ENCODE assay signal across 27 cellular contexts in the genomic region with DNA sequence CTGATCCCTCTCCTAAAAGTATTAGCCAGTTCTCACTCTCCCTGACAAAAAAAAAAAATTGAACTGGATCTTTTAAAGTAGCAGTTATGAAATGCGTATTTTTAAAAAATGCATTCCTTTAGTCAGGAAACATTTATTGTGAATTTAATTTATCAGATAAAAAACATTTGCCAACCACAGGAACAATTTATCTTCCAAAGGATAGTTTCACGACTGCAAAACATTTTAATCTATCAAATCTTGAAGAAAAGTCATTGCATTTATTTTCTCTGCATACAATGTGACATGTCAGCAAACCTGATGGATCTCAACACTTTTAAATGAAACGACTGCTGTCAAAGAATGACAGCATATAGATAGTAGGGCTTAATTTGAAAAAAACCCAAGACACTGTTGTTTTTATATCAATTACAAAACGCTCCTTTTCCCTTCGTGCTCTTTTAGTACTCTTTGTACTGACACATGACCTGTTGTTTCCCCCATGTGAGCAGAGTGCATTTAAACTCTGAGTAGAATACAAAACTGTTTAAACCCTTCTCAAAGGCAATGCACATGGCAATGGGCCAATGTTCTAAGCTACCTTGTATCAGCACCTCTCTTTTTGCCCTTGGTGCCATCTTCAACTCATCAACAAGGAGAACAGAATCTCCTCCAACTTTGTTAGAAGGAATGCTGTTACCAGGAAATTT.
DNase-seq lines count a peak whose midpoint lies in the region; ATAC-seq, FAIRE-seq and TF ChIP-seq lines count a peak whose summit lies in the region.
"Had no signal": no experiment of that assay in that cellular context is flagged by ENCODE, and none has a peak within 500 bp of the region (broad histone marks: within the 10 kb centered on the region; RNA-seq: fewer than 3 reads in every experiment).

No MANE protein-coding gene starts in this region.

- no peak for TF ChIP-seq RAD21 in A549 (conservative IDR thresholded peaks at IDR 0.05 in 1 of 2, IDR thresholded peaks at IDR 0.05 in 1 of 2)

- POLR2A ChIA-PET in A549 (lab: Yijun Ruan, JAX) = no interaction called here
- POLR2A ChIA-PET in HEK293T (lab: Yijun Ruan, JAX) = no interaction called here

- peak overlapping the region in 4 of 6 donors; percentile 32 to 89 (median 78) for H3K27ac Mint-ChIP-seq in naive B cell
- H3K27ac Mint-ChIP-seq: activated CD4-positive, alpha-beta T cell treated with anti-CD3 and anti-CD28 coated beads, Interleukin-2, amount 10 ng/mL, durations not matched to agents 7 days and 5 days; activated naive CD8-positive, alpha-beta T cell treated with anti-CD3 and anti-CD28 coated beads, Interleukin-2, amount 10 ng/mL, durations not matched to agents 7 days and 5 days; activated T-cell treated with anti-CD3 and anti-CD28 coated beads, Interleukin-2, amount 50 U/mL, for 24 hours; dendritic cell treated with granulocyte-macrophage colony-stimulating factor and Interleukin-4, amounts not matched to agents 40 ng/mL and 50 ng/mL, for 4 days; natural killer cell; type B pancreatic cell had no signal

- WGBS in A549 (ENCODE audit: missing lambda C conversion rate) = 85% methylated on average over 5 of the region's 5 CpGs

- no peak for TF ChIP-seq POLR2A in A549 (IDR thresholded peaks at IDR 0.05; ENCODE audit: low read length)

- CTCF ChIA-PET in A549 (lab: Yijun Ruan, JAX) = interaction anchor here (1.1 to 1.8 kb wide), 2 partner anchors 236 to 258 kb away, joined by 3 to 4 read pairs; no protein-coding TSS in a partner anchor
- CTCF ChIA-PET in HEK293T (lab: Yijun Ruan, JAX) = no interaction called here

- no peaks in the 10 kb centered on the region for H3K9me3 Mint-ChIP-seq in naive B cell
- H3K9me3 Mint-ChIP-seq: activated CD4-positive, alpha-beta T cell treated with anti-CD3 and anti-CD28 coated beads, Interleukin-2, amount 10 ng/mL, durations not matched to agents 7 days and 5 days; activated naive CD8-positive, alpha-beta T cell treated with anti-CD3 and anti-CD28 coated beads, Interleukin-2, amount 10 ng/mL, durations not matched to agents 7 days and 5 days; activated T-cell treated with anti-CD3 and anti-CD28 coated beads, Interleukin-2, amount 50 U/mL, for 24 hours; dendritic cell treated with granulocyte-macrophage colony-stimulating factor and Interleukin-4, amounts not matched to agents 40 ng/mL and 50 ng/mL, for 4 days; natural killer cell; type B pancreatic cell had no signal

- no peak overlapping the region for H3K27ac ChIP-seq in A549
- peak overlapping the region; percentile 69 for H3K27ac ChIP-seq in caudate nucleus (ENCODE audit: low read depth, low read length)
- H3K27ac ChIP-seq: ascending aorta, C4-2B, VCaP had no signal

- peaks cover 15 to 31% (median 25%) of the 10 kb centered on the region in 3 donors for H3K4me1 Mint-ChIP-seq in naive B cell
- H3K4me1 Mint-ChIP-seq: activated naive CD8-positive, alpha-beta T cell treated with anti-CD3 and anti-CD28 coated beads, Interleukin-2, amount 10 ng/mL, durations not matched to agents 7 days and 5 days; natural killer cell had no signal

- TF ChIP-seq CTCF in A549 (IDR thresholded peaks at IDR 0.05) = no peak

- peaks cover 15 to 21% of the 10 kb centered on the region in 2 donors for H3K36me3 Mint-ChIP-seq in naive B cell
- H3K36me3 Mint-ChIP-seq: natural killer cell had no signal

- H3K4me1 ChIP-seq in A549 = no peaks in the 10 kb centered on the region
- H3K4me1 ChIP-seq: Caco-2 had no signal

- FAIRE-seq in A549 (lab: Jason Lieb, UNC) = no peak
- FAIRE-seq: GM18507, small intestine had no signal

- no peaks in the 10 kb centered on the region for H3K27me3 Mint-ChIP-seq in naive B cell
- H3K27me3 Mint-ChIP-seq: activated CD4-positive, alpha-beta T cell treated with anti-CD3 and anti-CD28 coated beads, Interleukin-2, amount 10 ng/mL, durations not matched to agents 7 days and 5 days; activated naive CD8-positive, alpha-beta T cell treated with anti-CD3 and anti-CD28 coated beads, Interleukin-2, amount 10 ng/mL, durations not matched to agents 7 days and 5 days; activated T-cell treated with anti-CD3 and anti-CD28 coated beads, Interleukin-2, amount 50 U/mL, for 24 hours; dendritic cell treated with granulocyte-macrophage colony-stimulating factor and Interleukin-4, amounts not matched to agents 40 ng/mL and 50 ng/mL, for 4 days; type B pancreatic cell had no signal

- no peak for ATAC-seq in A549
- ATAC-seq in naive B cell (ENCODE audit: low read depth in 2 of 2) = no peak
- ATAC-seq: HCT116, natural killer cell had no signal

- in situ Hi-C loops in G401 (cut with HindIII; ENCODE audit: low sequenced_read_pairs) = no loop called here

- DNase-seq in A549 (ENCODE audit: low read depth in 1 of 2, low spot score in 1 of 2) (no peak), G401 (ENCODE audit: low spot score) (peak; percentile 23), caudate nucleus (lab: John Stamatoyannopoulos, UW) (no peak), naive B cell (no peak), NCI-H345 treated with DMSO at 0.1 percent for 48 hours (lab: John Stamatoyannopoulos, UW; ENCODE audit: unreplicated experiment) (no peak), D341Med (ENCODE audit: low spot score) (no peak), HEK293T (ENCODE audit: extremely low spot score) (no peak)
- DNase-seq: activated CD4-positive, alpha-beta T cell treated with anti-CD3 and anti-CD28 coated beads, Interleukin-2, amount 10 ng/mL, durations not matched to agents 7 days and 5 days; activated gamma-delta T cell; activated naive CD8-positive, alpha-beta T cell treated with anti-CD3 and anti-CD28 coated beads, Interleukin-2, amount 10 ng/mL, durations not matched to agents 7 days and 5 days; activated T-cell treated with anti-CD3 and anti-CD28 coated beads, Interleukin-2, amount 50 U/mL, for 24 hours; Caco-2; central memory CD4-positive, alpha-beta T cell; DND-41; natural killer cell; NCI-H1694 treated with DMSO at 0.1 percent for 48 hours; NCI-H345; NCI-H774; small intestine; stimulated activated CD4-positive, alpha-beta T cell treated with anti-CD3 and anti-CD28 coated beads, Interleukin-1b, Interleukin-23, amount 100 ng/mL, for 48 hours had no signal

- no peaks in the 10 kb centered on the region for H3K9me3 ChIP-seq in A549
- H3K9me3 ChIP-seq: ascending aorta, Caco-2 had no signal

- H3K4me3 ChIP-seq in A549 = no peak overlapping the region
- H3K4me3 ChIP-seq: ascending aorta had no signal

- no peak overlapping the region for H3K4me3 Mint-ChIP-seq in naive B cell
- H3K4me3 Mint-ChIP-seq: activated CD4-positive, alpha-beta T cell treated with anti-CD3 and anti-CD28 coated beads, Interleukin-2, amount 10 ng/mL, durations not matched to agents 7 days and 5 days; activated naive CD8-positive, alpha-beta T cell treated with anti-CD3 and anti-CD28 coated beads, Interleukin-2, amount 10 ng/mL, durations not matched to agents 7 days and 5 days; activated T-cell treated with anti-CD3 and anti-CD28 coated beads, Interleukin-2, amount 50 U/mL, for 24 hours; dendritic cell treated with granulocyte-macrophage colony-stimulating factor and Interleukin-4, amounts not matched to agents 40 ng/mL and 50 ng/mL, for 4 days; natural killer cell; type B pancreatic cell had no signal

- TF ChIP-seq EP300 in A549 (IDR thresholded peaks at IDR 0.05) = no peak

- no peak overlapping the region for H3K4me2 ChIP-seq in A549

TF ChIP-seq in A549, 52 proteins besides CTCF, POLR2A, EP300 and RAD21:
- TF ChIP-seq MAFK (IDR thresholded peaks at IDR 0.05; ENCODE audit: partially characterized antibody) = peak; percentile 31
- no peak for TF ChIP-seq FOSB (CRISPR knock-in tag; IDR thresholded peaks at IDR 0.05)
- TF ChIP-seq HEYL (CRISPR knock-in tag; IDR thresholded peaks at IDR 0.05) = no peak

TF ChIP-seq in HEK293T, 16 proteins besides CTCF, POLR2A, EP300 and RAD21:
- no peak for TF ChIP-seq ARNT (IDR thresholded peaks at IDR 0.05)
- TF ChIP-seq, protein P1, sequence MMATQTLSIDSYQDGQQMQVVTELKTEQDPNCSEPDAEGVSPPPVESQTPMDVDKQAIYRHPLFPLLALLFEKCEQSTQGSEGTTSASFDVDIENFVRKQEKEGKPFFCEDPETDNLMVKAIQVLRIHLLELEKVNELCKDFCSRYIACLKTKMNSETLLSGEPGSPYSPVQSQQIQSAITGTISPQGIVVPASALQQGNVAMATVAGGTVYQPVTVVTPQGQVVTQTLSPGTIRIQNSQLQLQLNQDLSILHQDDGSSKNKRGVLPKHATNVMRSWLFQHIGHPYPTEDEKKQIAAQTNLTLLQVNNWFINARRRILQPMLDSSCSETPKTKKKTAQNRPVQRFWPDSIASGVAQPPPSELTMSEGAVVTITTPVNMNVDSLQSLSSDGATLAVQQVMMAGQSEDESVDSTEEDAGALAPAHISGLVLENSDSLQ (IDR thresholded peaks at IDR 0.05) = no peak
- TF ChIP-seq ZNF384 (IDR thresholded peaks at IDR 0.05) = no peak
- no peak for TF ChIP-seq BHLHE40 (IDR thresholded peaks at IDR 0.05; ENCODE audit: borderline replicate concordance)
- TF ChIP-seq LEF1 (IDR thresholded peaks at IDR 0.05; ENCODE audit: borderline replicate concordance) = no peak
- no peak for TF ChIP-seq FOXA1 (IDR thresholded peaks at IDR 0.05)
- no peak for TF ChIP-seq FOXM1 (IDR thresholded peaks at IDR 0.05; ENCODE audit: borderline replicate concordance)
- no peak for TF ChIP-seq TARDBP (IDR thresholded peaks at IDR 0.05)
- TF ChIP-seq HDGF (IDR thresholded peaks at IDR 0.05; ENCODE audit: borderline replicate concordance) = no peak
- no peak for TF ChIP-seq CTBP1 (IDR thresholded peaks at IDR 0.05; ENCODE audit: borderline replicate concordance)
- TF ChIP-seq SP1 (IDR thresholded peaks at IDR 0.05) = no peak
- no peak for TF ChIP-seq SUZ12 (IDR thresholded peaks at IDR 0.05)
